ENCODE assay signal across 9 cellular contexts in the genomic region with DNA sequence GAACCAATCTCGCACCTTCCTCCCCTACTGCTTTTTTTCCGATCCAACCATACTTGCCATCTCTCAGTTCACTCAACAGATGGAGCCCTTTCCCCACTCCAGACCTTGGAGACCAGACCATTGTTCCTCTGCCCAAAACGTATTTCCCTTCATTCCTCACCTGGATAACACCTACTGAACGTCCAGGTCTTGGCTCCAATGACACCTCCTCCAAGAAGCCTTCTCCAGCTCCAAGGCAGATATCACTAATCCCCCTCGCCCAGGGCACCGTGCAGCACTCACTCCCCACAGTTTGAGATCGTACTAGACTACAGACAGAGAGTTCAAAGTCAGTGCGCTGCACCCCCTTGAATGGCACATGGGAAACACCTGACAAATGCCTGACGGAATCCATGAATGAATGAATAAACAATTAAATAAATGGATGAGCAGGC. TPM values are rescaled to one million over a fixed set of nuclear protein-coding genes. Genes with fewer than 3 reads are reported as not detected.
DNase-seq lines count a peak whose midpoint lies in the region; ATAC-seq lines count a peak whose summit lies in the region.
"Had no signal": no experiment of that assay in that cellular context is flagged by ENCODE, and none has a peak within 500 bp of the region (broad histone marks: within the 10 kb centered on the region; RNA-seq: fewer than 3 reads in every experiment).

No MANE protein-coding gene starts in this region.

- H3K27ac ChIP-seq in Karpas-422 (ENCODE audit: low read length): no peak overlapping the region

- peaks cover 2% of the 10 kb centered on the region for H3K4me1 Mint-ChIP-seq in T-helper 17 cell

- no peak overlapping the region for H3K4me2 ChIP-seq in Karpas-422 (ENCODE audit: low read depth, low read length, poor library complexity, severe bottlenecking)

- H2AFZ ChIP-seq in Karpas-422 (ENCODE audit: low read length): no peak overlapping the region

- no peaks in the 10 kb centered on the region for H3K79me2 ChIP-seq in Karpas-422 (ENCODE audit: low read length)

- H3K4me1 ChIP-seq in Karpas-422 (ENCODE audit: low read length): no peaks in the 10 kb centered on the region

- no peak for ATAC-seq in HG03045 (IDR thresholded peaks at IDR 0.05; ENCODE audit: unreplicated experiment)
- ATAC-seq in T-helper 17 cell: no peak
- ATAC-seq: CD8-positive, alpha-beta T cell had no signal

- H4K20me1 ChIP-seq in Karpas-422 (ENCODE audit: insufficient read depth, low read depth, low read length): no peaks in the 10 kb centered on the region

- no peaks in the 10 kb centered on the region for H3K9me2 ChIP-seq in Karpas-422 (replicated peaks; ENCODE audit: insufficient read depth, low read length)

- peaks cover 7% of the 10 kb centered on the region for H3K27me3 Mint-ChIP-seq in T-helper 17 cell

- DNase-seq in NCI-H2107 treated with DMSO at 0.1 percent for 48 hours (lab: John Stamatoyannopoulos, UW; ENCODE audit: unreplicated experiment) (peak; percentile 47), NCI-H2107 (lab: John Stamatoyannopoulos, UW) (no peak), Karpas-422 (peak; percentile 72), SHP77 (lab: John Stamatoyannopoulos, UW) (peak; percentile 45 to 49), fibroblast of the conjunctiva (ENCODE audit: low read depth) (peak; percentile 12), retina (peak; percentile 53), T-helper 17 cell (no peak)

- no peak overlapping the region for H3K27ac Mint-ChIP-seq in T-helper 17 cell
- H3K27ac Mint-ChIP-seq: CD8-positive, alpha-beta T cell had no signal

- no peak overlapping the region for H3K4me3 ChIP-seq in Karpas-422 (ENCODE audit: low read length)

- H3K9ac ChIP-seq in Karpas-422 (ENCODE audit: low read length): no peak overlapping the region

- H3K9me3 ChIP-seq in Karpas-422 (ENCODE audit: low read length) (no peaks in the 10 kb centered on the region), T-helper 17 cell (ENCODE audit: control insufficient read depth, low read length, poor library complexity, severe bottlenecking) (no peaks in the 10 kb centered on the region)

- no peaks in the 10 kb centered on the region for H3K27me3 ChIP-seq in Karpas-422 (ENCODE audit: low read length)

- H3K36me3 ChIP-seq in Karpas-422 (ENCODE audit: insufficient read depth, low read length): no peaks in the 10 kb centered on the region

- no peak overlapping the region for H3K4me3 Mint-ChIP-seq in T-helper 17 cell
- H3K4me3 Mint-ChIP-seq: CD8-positive, alpha-beta T cell had no signal

- no peaks in the 10 kb centered on the region for H3K36me3 Mint-ChIP-seq in T-helper 17 cell (ENCODE audit: low read depth)
- H3K36me3 Mint-ChIP-seq: CD8-positive, alpha-beta T cell had no signal

RNA-seq across cellular contexts. Expression of a gene that starts 47.1 kb away (rescaled TPM):
- total RNA-seq in Karpas-422 (2014; rRNA removed; shearing (Covaris generic); ENCODE audit: low replicate concordance): 77.9 and 122 TPM in 2 replicates
- 100 to 1,000 TPM; 263 to 323 TPM for total RNA-seq in T-helper 17 cell

Comparison
In these comparisons a context has a peak if more than half of its experiments do, and no peak if none do; other contexts are left out.
1. DNase-seq: peak in NCI-H2107 treated with DMSO at 0.1 percent for 48 hours (single experiment), Karpas-422 (single experiment), SHP77 (2 of 2), fibroblast of the conjunctiva (single experiment) and retina (single experiment); none in NCI-H2107 (single experiment) and T-helper 17 cell (0 of 3).